Comparison of ENCODE assay signal across 22 cellular contexts in genomic region chr12:70383484-70383883, GRCh38. TPM values are rescaled to one million over a fixed set of nuclear protein-coding genes. Genes with fewer than 3 reads are reported as not detected.
A peak's percentile ranks its signal among the peaks of the same experiment; 100 is the strongest.
DNase-seq lines count a peak whose midpoint lies in the region; ATAC-seq, FAIRE-seq and TF ChIP-seq lines count a peak whose summit lies in the region.
"Had no signal": no experiment of that assay in that cellular context is flagged by ENCODE, and none has a peak within 500 bp of the region (broad histone marks: within the 10 kb centered on the region; RNA-seq: fewer than 3 reads in every experiment).

No MANE protein-coding gene starts in this region.

- H3K14ac ChIP-seq in mesenchymal stem cell (ENCODE audit: low read length in 2 of 2) = no peak overlapping the region

- CTCF ChIA-PET in Caco-2 (lab: Charles Lee) (no interaction called here), HCT116 (lab: Charles Lee) (no interaction called here)
- CTCF ChIA-PET in activated CD4-positive, alpha-beta memory T cell treated with anti-CD3 and anti-CD28 coated beads, Interleukin-2, amount 10 ng/mL, durations not matched to agents 7 days and 5 days (lab: Charles Lee) = no interaction called here

- H3K79me2 ChIP-seq in HCT116 (ENCODE audit: insufficient read depth, low read length) = no peaks in the 10 kb centered on the region

- H3K36me3 ChIP-seq in Caco-2 (ENCODE audit: control insufficient read depth, insufficient read depth, low read length) (no peaks in the 10 kb centered on the region), HCT116 (ENCODE audit: control insufficient read depth in 1 of 2, insufficient read depth in 2 of 2, low read length in 2 of 2) (no peaks in the 10 kb centered on the region), bronchial epithelial cell (ENCODE audit: control insufficient read depth, insufficient read depth, low read length) (no peaks in the 10 kb centered on the region), mesenchymal stem cell (ENCODE audit: control insufficient read depth in 1 of 2, insufficient read depth in 2 of 2, low read depth in 1 of 2, low read length in 2 of 2) (no peaks in the 10 kb centered on the region)
- H3K36me3 ChIP-seq: SJCRH30 had no signal

- H2BK15ac ChIP-seq in mesenchymal stem cell (ENCODE audit: low read depth, poor library complexity, severe bottlenecking) = no peak overlapping the region

- no peaks in the 10 kb centered on the region for H3K36me3 Mint-ChIP-seq in Caco-2 (ENCODE audit: insufficient read depth, unreplicated experiment)
- peaks cover 0 to 6% (median 0%) of the 10 kb centered on the region in 3 donors for H3K36me3 Mint-ChIP-seq in immature natural killer cell
- no peaks in the 10 kb centered on the region for H3K36me3 Mint-ChIP-seq in activated CD4-positive, alpha-beta memory T cell treated with anti-CD3 and anti-CD28 coated beads, Interleukin-2, amount 10 ng/mL, durations not matched to agents 7 days and 5 days (ENCODE audit: low read depth)

- H3K4ac ChIP-seq in mesenchymal stem cell (ENCODE audit: low read depth in 1 of 2, low read length in 2 of 2) = no peak overlapping the region

- TF ChIP-seq CTCF in Caco-2 (IDR thresholded peaks at IDR 0.05; ENCODE audit: insufficient read depth in 1 of 2, low read depth in 1 of 2, low read length in 1 of 2, severe bottlenecking in 1 of 2, unreplicated experiment in 1 of 2) (no peak), HCT116 (IDR thresholded peaks at IDR 0.05 in 2 of 3, conservative IDR thresholded peaks at IDR 0.05 in 1 of 3; ENCODE audit: borderline replicate concordance in 1 of 3, insufficient read depth in 1 of 3, low read depth in 2 of 3, low read length in 2 of 3) (no peak), bronchial epithelial cell (IDR thresholded peaks at IDR 0.05; ENCODE audit: insufficient read depth, low read length, severe bottlenecking) (no peak)

- H3K9me3 Mint-ChIP-seq in Caco-2 (ENCODE audit: unreplicated experiment) = no peaks in the 10 kb centered on the region
- no peaks in the 10 kb centered on the region for H3K9me3 Mint-ChIP-seq in immature natural killer cell
- peaks cover 3% of the 10 kb centered on the region for H3K9me3 Mint-ChIP-seq in activated CD4-positive, alpha-beta memory T cell treated with anti-CD3 and anti-CD28 coated beads, Interleukin-2, amount 10 ng/mL, durations not matched to agents 7 days and 5 days

- H2BK12ac ChIP-seq in mesenchymal stem cell (ENCODE audit: low read length in 2 of 2) = no peak overlapping the region

- 93% methylated on average over 4 of the region's 4 CpGs for WGBS in mesenchymal stem cell

- intact Hi-C loops in Caco-2 (cut with micrococcal nuclease; ENCODE audit: unreplicated experiment) = no loop called here
- intact Hi-C loops in HCT116 (cut with micrococcal nuclease) = no loop called here

- H3K4me1 Mint-ChIP-seq in Caco-2 (ENCODE audit: low read depth, unreplicated experiment) = peaks cover 6% of the 10 kb centered on the region
- H3K4me1 Mint-ChIP-seq in immature natural killer cell = no peaks in the 10 kb centered on the region
- peaks cover 6% of the 10 kb centered on the region for H3K4me1 Mint-ChIP-seq in activated CD4-positive, alpha-beta memory T cell treated with anti-CD3 and anti-CD28 coated beads, Interleukin-2, amount 10 ng/mL, durations not matched to agents 7 days and 5 days

- DNase-seq in Caco-2 (no peak), HCT116 (ENCODE audit: low read depth, low spot score) (no peak), bronchial epithelial cell (ENCODE audit: low read depth) (no peak), mesenchymal stem cell (peak; percentile 10), immature natural killer cell (no peak), NCI-H1092 treated with DMSO at 0.1 percent for 48 hours (lab: John Stamatoyannopoulos, UW) (no peak)
- DNase-seq in activated CD4-positive, alpha-beta memory T cell treated with anti-CD3 and anti-CD28 coated beads, Interleukin-2, amount 10 ng/mL, durations not matched to agents 7 days and 5 days = no peak
- DNase-seq: CD8-positive, alpha-beta T cell; DND-41; HCEC 1CT; KBM-7; NCI-H1436; NCI-H2029 treated with DMSO at 0.1 percent for 48 hours; NCI-H2171 treated with DMSO at 0.1 percent for 48 hours; NCI-H748 treated with DMSO at 0.1 percent for 48 hours; OCI-M1; SJCRH30 had no signal

- H2AFZ ChIP-seq in HCT116 (ENCODE audit: low read depth, low read length, poor library complexity, severe bottlenecking) = no peak overlapping the region
- no peak overlapping the region for H2AFZ ChIP-seq in mesenchymal stem cell (ENCODE audit: low read depth, low read length)

- ATAC-seq in HCT116 (no peak), GM18520 (IDR thresholded peaks at IDR 0.05; ENCODE audit: unreplicated experiment) (no peak)
- ATAC-seq: CD8-positive, alpha-beta T cell had no signal

- H3K27ac ChIP-seq in HCT116 (ENCODE audit: low read depth, low read length) (no peak overlapping the region), mesenchymal stem cell (ENCODE audit: low read length, poor library complexity, severe bottlenecking) (no peak overlapping the region)
- H3K27ac ChIP-seq: BLaER1, HL-60, SJCRH30 had no signal

- RAD21 ChIA-PET in HCT116 (lab: Charles Lee; ENCODE audit: low non-redundant PET in 1 of 2, low total read pairs in 2 of 2, uncharacterized antibody in 2 of 2, unreplicated experiment in 2 of 2) = no interaction called here

- H3K9me3 ChIP-seq in Caco-2 = no peaks in the 10 kb centered on the region
- no peaks in the 10 kb centered on the region for H3K9me3 ChIP-seq in HCT116 (ENCODE audit: control insufficient read depth in 1 of 2, insufficient read depth in 1 of 2, low read depth in 1 of 2, low read length in 2 of 2)
- peaks cover 7% of the 10 kb centered on the region for H3K9me3 ChIP-seq in mesenchymal stem cell (ENCODE audit: control insufficient read depth, low read length)

- H3K27ac Mint-ChIP-seq in Caco-2 (ENCODE audit: unreplicated experiment) = peak overlapping the region; percentile 81
- no peak overlapping the region for H3K27ac Mint-ChIP-seq in immature natural killer cell
- H3K27ac Mint-ChIP-seq in activated CD4-positive, alpha-beta memory T cell treated with anti-CD3 and anti-CD28 coated beads, Interleukin-2, amount 10 ng/mL, durations not matched to agents 7 days and 5 days = no peak overlapping the region
- H3K27ac Mint-ChIP-seq: CD8-positive, alpha-beta T cell had no signal

- H4K91ac ChIP-seq in mesenchymal stem cell (ENCODE audit: low read length) = no peak overlapping the region

- POLR2A ChIA-PET in Caco-2 (lab: Charles Lee) (no interaction called here), HCT116 (lab: Charles Lee) (no interaction called here)
- POLR2A ChIA-PET in activated CD4-positive, alpha-beta memory T cell treated with anti-CD3 and anti-CD28 coated beads, Interleukin-2, amount 10 ng/mL, durations not matched to agents 7 days and 5 days (lab: Charles Lee) = no interaction called here

- H4K20me1 ChIP-seq in HCT116 (ENCODE audit: insufficient read depth) = no peaks in the 10 kb centered on the region
- H4K20me1 ChIP-seq: BLaER1 had no signal

- no peak overlapping the region for H4K8ac ChIP-seq in mesenchymal stem cell (ENCODE audit: low read length)

- no peaks in the 10 kb centered on the region for H3K79me1 ChIP-seq in mesenchymal stem cell (replicated peaks; ENCODE audit: low read length, poor library complexity, severe bottlenecking)

- TF ChIP-seq RAD21 in HCT116 (IDR thresholded peaks at IDR 0.05; ENCODE audit: low read depth) = no peak

- H3K4me3 Mint-ChIP-seq in Caco-2 (ENCODE audit: unreplicated experiment) (no peak overlapping the region), immature natural killer cell (no peak overlapping the region)
- H3K4me3 Mint-ChIP-seq in activated CD4-positive, alpha-beta memory T cell treated with anti-CD3 and anti-CD28 coated beads, Interleukin-2, amount 10 ng/mL, durations not matched to agents 7 days and 5 days = no peak overlapping the region
- H3K4me3 Mint-ChIP-seq: CD8-positive, alpha-beta T cell had no signal

- BruUV-seq in Caco-2 (replicated peaks; lab: Mats Ljungman, UMichigan) (no TSS peak), HCT116 (replicated peaks; lab: Mats Ljungman, UMichigan) (no TSS peak)

- no peaks in the 10 kb centered on the region for H3K4me1 ChIP-seq in Caco-2
- no peaks in the 10 kb centered on the region for H3K4me1 ChIP-seq in HCT116 (ENCODE audit: control insufficient read depth in 1 of 2, insufficient read depth in 2 of 2, low read length in 2 of 2)
- no peaks in the 10 kb centered on the region for H3K4me1 ChIP-seq in mesenchymal stem cell (ENCODE audit: control insufficient read depth, insufficient read depth, low read depth, low read length)
- H3K4me1 ChIP-seq: BLaER1, SJCRH30 had no signal

- no peaks in the 10 kb centered on the region for H3K9me2 ChIP-seq in HCT116 (ENCODE audit: insufficient read depth)

- H3K4me2 ChIP-seq in HCT116 (ENCODE audit: low read length) (no peak overlapping the region), mesenchymal stem cell (ENCODE audit: low read length, poor library complexity, severe bottlenecking) (no peak overlapping the region)
- H3K4me2 ChIP-seq: BLaER1 had no signal

- H3K27me3 ChIP-seq in Caco-2 (replicated peaks; ENCODE audit: control insufficient read depth, insufficient read depth, low read length) (no peaks in the 10 kb centered on the region), HCT116 (ENCODE audit: insufficient read depth, low read length) (no peaks in the 10 kb centered on the region), bronchial epithelial cell (ENCODE audit: control insufficient read depth, insufficient read depth, low read length) (no peaks in the 10 kb centered on the region), mesenchymal stem cell (ENCODE audit: control insufficient read depth in 1 of 2, insufficient read depth in 1 of 2, low read length in 2 of 2) (no peaks in the 10 kb centered on the region)
- H3K27me3 ChIP-seq: BLaER1, SJCRH30 had no signal

- H3K27me3 Mint-ChIP-seq in Caco-2 (ENCODE audit: insufficient read depth, unreplicated experiment) = no peaks in the 10 kb centered on the region
- H3K27me3 Mint-ChIP-seq in immature natural killer cell (ENCODE audit: low read depth in 3 of 3) = peaks cover 0 to 1% (median 0%) of the 10 kb centered on the region in 3 donors
- H3K27me3 Mint-ChIP-seq in activated CD4-positive, alpha-beta memory T cell treated with anti-CD3 and anti-CD28 coated beads, Interleukin-2, amount 10 ng/mL, durations not matched to agents 7 days and 5 days = no peaks in the 10 kb centered on the region

- no peak overlapping the region for H3K18ac ChIP-seq in mesenchymal stem cell (ENCODE audit: low read depth in 1 of 2, low read length in 2 of 2)

- peak; percentile 50 for FAIRE-seq in bronchial epithelial cell (lab: Jason Lieb, UNC)
- FAIRE-seq: GM19239, HTR-8/SVneo had no signal

- no peak overlapping the region for H2AK5ac ChIP-seq in mesenchymal stem cell (ENCODE audit: low read length, severe bottlenecking)

- no peak for TF ChIP-seq POLR2A in HCT116 (IDR thresholded peaks at IDR 0.05; ENCODE audit: borderline replicate concordance, extremely low read depth, insufficient read depth, insufficient read length)

- H3K9ac ChIP-seq in HCT116 (ENCODE audit: low read length) (no peak overlapping the region), mesenchymal stem cell (ENCODE audit: low read length) (no peak overlapping the region)
- H3K9ac ChIP-seq: BLaER1 had no signal

- no peak overlapping the region for H2BK120ac ChIP-seq in mesenchymal stem cell (ENCODE audit: low read depth, low read length)

- H2BK5ac ChIP-seq in mesenchymal stem cell (ENCODE audit: low read depth, low read length, poor library complexity, severe bottlenecking) = no peak overlapping the region

- H3K4me3 ChIP-seq in Caco-2 (ENCODE audit: low read depth, low read length) (no peak overlapping the region), HCT116 (replicated peaks in 1 of 2; ENCODE audit: low read depth in 1 of 2, low read length in 2 of 2) (no peak overlapping the region), bronchial epithelial cell (ENCODE audit: low read depth, low read length) (no peak overlapping the region), mesenchymal stem cell (ENCODE audit: insufficient read depth in 1 of 2, low read depth in 1 of 2, low read length in 2 of 2) (no peak overlapping the region)
- H3K4me3 ChIP-seq: BLaER1, SJCRH30 had no signal

- no peak overlapping the region for H3K23ac ChIP-seq in mesenchymal stem cell (ENCODE audit: low read length in 2 of 2)

RNA-seq across cellular contexts. Expression of gene KCNMB4, which starts 17.4 kb away (rescaled TPM):
- total RNA-seq in Caco-2 (2022) = 0.23 TPM in 1 of 2 replicates, not detected in the other
- 5.0 TPM for total RNA-seq in HCT116 (2021; ENCODE audit: unreplicated experiment)
- 2.6 and 3.1 TPM in 2 replicates for polyA plus RNA-seq in HCT116 (2012)
- 0.26 and 0.79 TPM in 2 replicates for total RNA-seq in bronchial epithelial cell
- 1.7 TPM for polyA plus RNA-seq in mesenchymal stem cell (2013, experiment 1 of 2)
- 2.0 TPM for polyA plus RNA-seq in mesenchymal stem cell (2013, experiment 2 of 2)
- under 1 TPM; 0.13 to 0.70 (median 0.22) TPM for polyA plus RNA-seq in immature natural killer cell
- total RNA-seq in activated CD4-positive, alpha-beta memory T cell treated with anti-CD3 and anti-CD28 coated beads, Interleukin-2, amount 10 ng/mL, durations not matched to agents 7 days and 5 days = under 1 TPM; 0.23 to 0.33 TPM
